Comparison of ENCODE assay signal across 1 cellular context in the genomic region with DNA sequence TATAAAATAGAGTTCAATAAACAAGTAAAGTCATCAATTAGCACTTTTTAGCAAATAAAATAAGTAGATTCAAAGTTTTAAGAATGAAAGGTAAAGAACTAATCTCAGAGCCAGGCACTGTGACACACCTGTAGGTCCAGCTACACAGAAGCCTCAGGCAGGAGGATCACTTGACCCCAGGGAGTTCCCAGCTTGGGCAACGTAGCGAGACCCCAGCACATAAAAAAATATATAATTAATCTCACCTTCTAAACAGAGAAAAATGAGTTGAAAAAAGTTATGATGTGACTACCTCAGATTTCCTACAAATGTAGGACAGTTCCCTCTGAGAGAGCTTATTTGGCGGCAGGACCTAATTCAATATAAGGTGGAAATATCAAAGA.
TF ChIP-seq lines count a peak whose summit lies in the region.

No MANE protein-coding gene starts in this region.

TF ChIP-seq in HCT116, 20 proteins besides CTCF, POLR2A, EP300 and RAD21:
- TF ChIP-seq CBX3 (IDR thresholded peaks at IDR 0.05; ENCODE audit: low read depth) (no peak), SRF (IDR thresholded peaks at IDR 0.05; ENCODE audit: low read depth) (no peak), ATF3 (IDR thresholded peaks at IDR 0.05) (no peak), SIN3A (IDR thresholded peaks at IDR 0.05; ENCODE audit: low read depth) (no peak), YY1 (IDR thresholded peaks at IDR 0.05; ENCODE audit: extremely low read depth, insufficient replicate concordance, low read depth, low read length) (no peak), SP1 (IDR thresholded peaks at IDR 0.05; ENCODE audit: low read depth) (no peak), CEBPB (IDR thresholded peaks at IDR 0.05; ENCODE audit: low read depth) (no peak), TCF7L2 (IDR thresholded peaks at IDR 0.05; ENCODE audit: borderline replicate concordance, extremely low read depth, insufficient read depth, insufficient read length) (no peak), FOSL1 (IDR thresholded peaks at IDR 0.05; ENCODE audit: low read depth) (no peak), REST (IDR thresholded peaks at IDR 0.05; ENCODE audit: low read depth) (no peak)
- TF ChIP-seq, protein P1, sequence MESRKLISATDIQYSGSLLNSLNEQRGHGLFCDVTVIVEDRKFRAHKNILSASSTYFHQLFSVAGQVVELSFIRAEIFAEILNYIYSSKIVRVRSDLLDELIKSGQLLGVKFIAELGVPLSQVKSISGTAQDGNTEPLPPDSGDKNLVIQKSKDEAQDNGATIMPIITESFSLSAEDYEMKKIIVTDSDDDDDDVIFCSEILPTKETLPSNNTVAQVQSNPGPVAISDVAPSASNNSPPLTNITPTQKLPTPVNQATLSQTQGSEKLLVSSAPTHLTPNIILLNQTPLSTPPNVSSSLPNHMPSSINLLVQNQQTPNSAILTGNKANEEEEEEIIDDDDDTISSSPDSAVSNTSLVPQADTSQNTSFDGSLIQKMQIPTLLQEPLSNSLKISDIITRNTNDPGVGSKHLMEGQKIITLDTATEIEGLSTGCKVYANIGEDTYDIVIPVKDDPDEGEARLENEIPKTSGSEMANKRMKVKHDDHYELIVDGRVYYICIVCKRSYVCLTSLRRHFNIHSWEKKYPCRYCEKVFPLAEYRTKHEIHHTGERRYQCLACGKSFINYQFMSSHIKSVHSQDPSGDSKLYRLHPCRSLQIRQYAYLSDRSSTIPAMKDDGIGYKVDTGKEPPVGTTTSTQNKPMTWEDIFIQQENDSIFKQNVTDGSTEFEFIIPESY (IDR thresholded peaks at IDR 0.05; ENCODE audit: extremely low read depth, insufficient replicate concordance, low read length), result no peak
